ENCODE assay signal across 1 cellular context in the genomic region with DNA sequence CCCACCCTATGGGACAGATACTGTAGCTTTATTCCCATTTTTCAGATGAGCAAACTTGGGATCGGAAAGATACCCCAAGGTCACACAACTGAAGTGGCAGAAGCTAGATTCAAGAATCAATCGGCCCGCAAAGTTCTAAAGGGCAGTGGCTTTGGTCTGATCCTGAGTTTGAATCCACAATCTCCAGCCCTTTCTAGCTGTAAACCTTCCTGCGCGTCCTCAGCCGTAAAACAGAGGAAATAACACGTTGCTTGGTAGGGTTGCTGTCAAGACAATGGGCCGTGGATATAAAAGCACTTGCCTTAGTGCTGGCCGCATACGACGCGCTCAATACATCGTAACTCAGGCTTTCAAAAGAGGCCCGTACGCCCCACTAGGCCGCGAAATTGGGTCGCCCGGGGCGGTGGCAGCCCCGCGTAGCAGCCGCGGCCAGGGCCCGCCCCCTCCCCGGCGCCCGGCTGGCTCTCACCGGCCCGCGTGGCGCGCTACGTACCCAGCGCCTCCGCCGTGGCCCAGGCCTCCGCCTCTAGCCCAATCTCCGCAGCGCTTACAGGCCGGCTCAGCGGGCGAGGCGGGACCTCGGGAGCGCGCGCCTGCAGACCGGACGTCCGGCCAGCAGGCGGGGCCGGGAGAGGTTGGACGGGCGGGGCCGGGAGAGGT.
TF ChIP-seq lines count a peak whose summit lies in the region.

A gene with protein sequence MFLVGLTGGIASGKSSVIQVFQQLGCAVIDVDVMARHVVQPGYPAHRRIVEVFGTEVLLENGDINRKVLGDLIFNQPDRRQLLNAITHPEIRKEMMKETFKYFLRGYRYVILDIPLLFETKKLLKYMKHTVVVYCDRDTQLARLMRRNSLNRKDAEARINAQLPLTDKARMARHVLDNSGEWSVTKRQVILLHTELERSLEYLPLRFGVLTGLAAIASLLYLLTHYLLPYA (minus strand): TSS at position 573 of the 660 bp plus-strand sequence. CDS start 16,747 bp downstream, outside the sequence.

TF ChIP-seq in HepG2, 621 proteins besides CTCF, POLR2A, EP300 and RAD21 (continued from another document and continues in another):
- TF ChIP-seq ZNF670 (CRISPR knock-in tag; IDR thresholded peaks at IDR 0.05; ENCODE audit: borderline replicate concordance) = peak; percentile 62; the same call in 1 of the 2 replicates
- TF ChIP-seq, protein P1, sequence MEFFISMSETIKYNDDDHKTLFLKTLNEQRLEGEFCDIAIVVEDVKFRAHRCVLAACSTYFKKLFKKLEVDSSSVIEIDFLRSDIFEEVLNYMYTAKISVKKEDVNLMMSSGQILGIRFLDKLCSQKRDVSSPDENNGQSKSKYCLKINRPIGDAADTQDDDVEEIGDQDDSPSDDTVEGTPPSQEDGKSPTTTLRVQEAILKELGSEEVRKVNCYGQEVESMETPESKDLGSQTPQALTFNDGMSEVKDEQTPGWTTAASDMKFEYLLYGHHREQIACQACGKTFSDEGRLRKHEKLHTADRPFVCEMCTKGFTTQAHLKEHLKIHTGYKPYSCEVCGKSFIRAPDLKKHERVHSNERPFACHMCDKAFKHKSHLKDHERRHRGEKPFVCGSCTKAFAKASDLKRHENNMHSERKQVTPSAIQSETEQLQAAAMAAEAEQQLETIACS (CRISPR knock-in tag; IDR thresholded peaks at IDR 0.05) = peak; percentile 87
- no peak for TF ChIP-seq ZNF101 (CRISPR knock-in tag; IDR thresholded peaks at IDR 0.05; ENCODE audit: borderline replicate concordance, low read depth)
- TF ChIP-seq RBM22 (optimal IDR thresholded peaks at IDR 0.05; ENCODE audit: low read length) = no peak
- TF ChIP-seq STAT5B (CRISPR knock-in tag; IDR thresholded peaks at IDR 0.05) = no peak
- TF ChIP-seq FOXO1 (CRISPR knock-in tag; IDR thresholded peaks at IDR 0.05) = no peak
- peak; percentile 69 for TF ChIP-seq RNF2 (conservative IDR thresholded peaks at IDR 0.05; ENCODE audit: low read depth)
- TF ChIP-seq GATAD2A (CRISPR knock-in tag; IDR thresholded peaks at IDR 0.05) = no peak
- no peak for TF ChIP-seq SYNCRIP (IDR thresholded peaks at IDR 0.05; ENCODE audit: insufficient read depth, low read depth, low read length)
- 0 out of 2 replicates have a peak, but pooled peaks have one; percentile 20 for TF ChIP-seq ZSCAN25 (CRISPR knock-in tag; IDR thresholded peaks at IDR 0.05)
- no peak for TF ChIP-seq IRF2 (CRISPR knock-in tag; IDR thresholded peaks at IDR 0.05)
- peak; percentile 90; the same call in 1 of the 2 replicates for TF ChIP-seq ZFP90 (CRISPR knock-in tag; IDR thresholded peaks at IDR 0.05; ENCODE audit: borderline replicate concordance)
- TF ChIP-seq, protein P2, sequence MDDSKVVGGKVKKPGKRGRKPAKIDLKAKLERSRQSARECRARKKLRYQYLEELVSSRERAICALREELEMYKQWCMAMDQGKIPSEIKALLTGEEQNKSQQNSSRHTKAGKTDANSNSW (CRISPR knock-in tag; IDR thresholded peaks at IDR 0.05; ENCODE audit: borderline replicate concordance) = no peak
- 0 out of 2 replicates have a peak, but pooled peaks have one; percentile 8 for TF ChIP-seq MLLT10 (CRISPR knock-in tag; IDR thresholded peaks at IDR 0.05)
- 0 out of 2 replicates have a peak, but pooled peaks have one; percentile 30 for TF ChIP-seq CBFB (CRISPR knock-in tag; IDR thresholded peaks at IDR 0.05)
- no peak for TF ChIP-seq ZNF879 (CRISPR knock-in tag; IDR thresholded peaks at IDR 0.05)
- peak; percentile 56; the same call in 1 of the 2 replicates for TF ChIP-seq ZNF773 (CRISPR knock-in tag; IDR thresholded peaks at IDR 0.05; ENCODE audit: borderline replicate concordance)
- no peak for TF ChIP-seq ISL2 (CRISPR knock-in tag; IDR thresholded peaks at IDR 0.05)
- no peak for TF ChIP-seq KLF9 (CRISPR knock-in tag; IDR thresholded peaks at IDR 0.05; ENCODE audit: low read depth)
- TF ChIP-seq, protein P3, sequence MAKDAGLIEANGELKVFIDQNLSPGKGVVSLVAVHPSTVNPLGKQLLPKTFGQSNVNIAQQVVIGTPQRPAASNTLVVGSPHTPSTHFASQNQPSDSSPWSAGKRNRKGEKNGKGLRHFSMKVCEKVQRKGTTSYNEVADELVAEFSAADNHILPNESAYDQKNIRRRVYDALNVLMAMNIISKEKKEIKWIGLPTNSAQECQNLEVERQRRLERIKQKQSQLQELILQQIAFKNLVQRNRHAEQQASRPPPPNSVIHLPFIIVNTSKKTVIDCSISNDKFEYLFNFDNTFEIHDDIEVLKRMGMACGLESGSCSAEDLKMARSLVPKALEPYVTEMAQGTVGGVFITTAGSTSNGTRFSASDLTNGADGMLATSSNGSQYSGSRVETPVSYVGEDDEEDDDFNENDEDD (CRISPR knock-in tag; IDR thresholded peaks at IDR 0.05; ENCODE audit: borderline replicate concordance) = peak; percentile 91
- no peak for TF ChIP-seq SCMH1 (CRISPR knock-in tag; IDR thresholded peaks at IDR 0.05; ENCODE audit: borderline replicate concordance)
- TF ChIP-seq, protein P4, sequence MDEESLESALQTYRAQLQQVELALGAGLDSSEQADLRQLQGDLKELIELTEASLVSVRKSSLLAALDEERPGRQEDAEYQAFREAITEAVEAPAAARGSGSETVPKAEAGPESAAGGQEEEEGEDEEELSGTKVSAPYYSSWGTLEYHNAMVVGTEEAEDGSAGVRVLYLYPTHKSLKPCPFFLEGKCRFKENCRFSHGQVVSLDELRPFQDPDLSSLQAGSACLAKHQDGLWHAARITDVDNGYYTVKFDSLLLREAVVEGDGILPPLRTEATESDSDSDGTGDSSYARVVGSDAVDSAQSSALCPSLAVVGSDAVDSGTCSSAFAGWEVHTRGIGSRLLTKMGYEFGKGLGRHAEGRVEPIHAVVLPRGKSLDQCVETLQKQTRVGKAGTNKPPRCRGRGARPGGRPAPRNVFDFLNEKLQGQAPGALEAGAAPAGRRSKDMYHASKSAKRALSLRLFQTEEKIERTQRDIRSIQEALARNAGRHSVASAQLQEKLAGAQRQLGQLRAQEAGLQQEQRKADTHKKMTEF (CRISPR knock-in tag; IDR thresholded peaks at IDR 0.05) = peak; percentile 64; the same call in 1 of the 2 replicates
- TF ChIP-seq MTA1 (CRISPR knock-in tag; IDR thresholded peaks at IDR 0.05; ENCODE audit: borderline replicate concordance) = no peak
- no peak for TF ChIP-seq ZNF24 (IDR thresholded peaks at IDR 0.05)
- no peak for TF ChIP-seq MTF1 (CRISPR knock-in tag; IDR thresholded peaks at IDR 0.05)
- no peak for TF ChIP-seq MAFF (IDR thresholded peaks at IDR 0.05; ENCODE audit: low read depth, low read length)
- peak; percentile 20; the same call in 1 of the 2 replicates for TF ChIP-seq SRF (IDR thresholded peaks at IDR 0.05; ENCODE audit: low read depth, low read length)
- no peak for TF ChIP-seq ZFP36L1 (CRISPR knock-in tag; IDR thresholded peaks at IDR 0.05)
- TF ChIP-seq, protein P5, sequence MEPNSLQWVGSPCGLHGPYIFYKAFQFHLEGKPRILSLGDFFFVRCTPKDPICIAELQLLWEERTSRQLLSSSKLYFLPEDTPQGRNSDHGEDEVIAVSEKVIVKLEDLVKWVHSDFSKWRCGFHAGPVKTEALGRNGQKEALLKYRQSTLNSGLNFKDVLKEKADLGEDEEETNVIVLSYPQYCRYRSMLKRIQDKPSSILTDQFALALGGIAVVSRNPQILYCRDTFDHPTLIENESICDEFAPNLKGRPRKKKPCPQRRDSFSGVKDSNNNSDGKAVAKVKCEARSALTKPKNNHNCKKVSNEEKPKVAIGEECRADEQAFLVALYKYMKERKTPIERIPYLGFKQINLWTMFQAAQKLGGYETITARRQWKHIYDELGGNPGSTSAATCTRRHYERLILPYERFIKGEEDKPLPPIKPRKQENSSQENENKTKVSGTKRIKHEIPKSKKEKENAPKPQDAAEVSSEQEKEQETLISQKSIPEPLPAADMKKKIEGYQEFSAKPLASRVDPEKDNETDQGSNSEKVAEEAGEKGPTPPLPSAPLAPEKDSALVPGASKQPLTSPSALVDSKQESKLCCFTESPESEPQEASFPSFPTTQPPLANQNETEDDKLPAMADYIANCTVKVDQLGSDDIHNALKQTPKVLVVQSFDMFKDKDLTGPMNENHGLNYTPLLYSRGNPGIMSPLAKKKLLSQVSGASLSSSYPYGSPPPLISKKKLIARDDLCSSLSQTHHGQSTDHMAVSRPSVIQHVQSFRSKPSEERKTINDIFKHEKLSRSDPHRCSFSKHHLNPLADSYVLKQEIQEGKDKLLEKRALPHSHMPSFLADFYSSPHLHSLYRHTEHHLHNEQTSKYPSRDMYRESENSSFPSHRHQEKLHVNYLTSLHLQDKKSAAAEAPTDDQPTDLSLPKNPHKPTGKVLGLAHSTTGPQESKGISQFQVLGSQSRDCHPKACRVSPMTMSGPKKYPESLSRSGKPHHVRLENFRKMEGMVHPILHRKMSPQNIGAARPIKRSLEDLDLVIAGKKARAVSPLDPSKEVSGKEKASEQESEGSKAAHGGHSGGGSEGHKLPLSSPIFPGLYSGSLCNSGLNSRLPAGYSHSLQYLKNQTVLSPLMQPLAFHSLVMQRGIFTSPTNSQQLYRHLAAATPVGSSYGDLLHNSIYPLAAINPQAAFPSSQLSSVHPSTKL (CRISPR knock-in tag; IDR thresholded peaks at IDR 0.05) = no peak
- TF ChIP-seq ZNF501 (CRISPR knock-in tag; IDR thresholded peaks at IDR 0.05) = no peak; the same call in 1 of the 2 replicates
- TF ChIP-seq ZNF121 (CRISPR knock-in tag; IDR thresholded peaks at IDR 0.05) = peak; percentile 65; the same call in 1 of the 2 replicates
- TF ChIP-seq, protein P6, sequence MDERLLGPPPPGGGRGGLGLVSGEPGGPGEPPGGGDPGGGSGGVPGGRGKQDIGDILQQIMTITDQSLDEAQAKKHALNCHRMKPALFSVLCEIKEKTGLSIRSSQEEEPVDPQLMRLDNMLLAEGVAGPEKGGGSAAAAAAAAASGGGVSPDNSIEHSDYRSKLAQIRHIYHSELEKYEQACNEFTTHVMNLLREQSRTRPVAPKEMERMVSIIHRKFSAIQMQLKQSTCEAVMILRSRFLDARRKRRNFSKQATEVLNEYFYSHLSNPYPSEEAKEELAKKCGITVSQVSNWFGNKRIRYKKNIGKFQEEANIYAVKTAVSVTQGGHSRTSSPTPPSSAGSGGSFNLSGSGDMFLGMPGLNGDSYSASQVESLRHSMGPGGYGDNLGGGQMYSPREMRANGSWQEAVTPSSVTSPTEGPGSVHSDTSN (CRISPR knock-in tag; IDR thresholded peaks at IDR 0.05) = no peak
- TF ChIP-seq ZBTB1 (CRISPR knock-in tag; IDR thresholded peaks at IDR 0.05; ENCODE audit: borderline replicate concordance) = no peak
- TF ChIP-seq SRSF9 (IDR thresholded peaks at IDR 0.05; ENCODE audit: borderline replicate concordance, insufficient read depth, low read depth, low read length, poor library complexity, severe bottlenecking) = no peak
- TF ChIP-seq JARID2 (CRISPR knock-in tag; IDR thresholded peaks at IDR 0.05; ENCODE audit: insufficient replicate concordance) = no peak
- TF ChIP-seq ZSCAN12 (CRISPR knock-in tag; IDR thresholded peaks at IDR 0.05) = no peak
- TF ChIP-seq, protein P7, sequence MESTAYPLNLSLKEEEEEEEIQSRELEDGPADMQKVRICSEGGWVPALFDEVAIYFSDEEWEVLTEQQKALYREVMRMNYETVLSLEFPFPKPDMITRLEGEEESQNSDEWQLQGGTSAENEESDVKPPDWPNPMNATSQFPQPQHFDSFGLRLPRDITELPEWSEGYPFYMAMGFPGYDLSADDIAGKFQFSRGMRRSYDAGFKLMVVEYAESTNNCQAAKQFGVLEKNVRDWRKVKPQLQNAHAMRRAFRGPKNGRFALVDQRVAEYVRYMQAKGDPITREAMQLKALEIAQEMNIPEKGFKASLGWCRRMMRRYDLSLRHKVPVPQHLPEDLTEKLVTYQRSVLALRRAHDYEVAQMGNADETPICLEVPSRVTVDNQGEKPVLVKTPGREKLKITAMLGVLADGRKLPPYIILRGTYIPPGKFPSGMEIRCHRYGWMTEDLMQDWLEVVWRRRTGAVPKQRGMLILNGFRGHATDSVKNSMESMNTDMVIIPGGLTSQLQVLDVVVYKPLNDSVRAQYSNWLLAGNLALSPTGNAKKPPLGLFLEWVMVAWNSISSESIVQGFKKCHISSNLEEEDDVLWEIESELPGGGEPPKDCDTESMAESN (CRISPR knock-in tag; conservative IDR thresholded peaks at IDR 0.05) = peak; percentile 66
- TF ChIP-seq ZNF543 (CRISPR knock-in tag; IDR thresholded peaks at IDR 0.05) = no peak
- no peak for TF ChIP-seq ZMYM2 (CRISPR knock-in tag; IDR thresholded peaks at IDR 0.05)
- TF ChIP-seq GZF1 (CRISPR knock-in tag; IDR thresholded peaks at IDR 0.05) = no peak
- no peak for TF ChIP-seq NFE2L1 (CRISPR knock-in tag; IDR thresholded peaks at IDR 0.05; ENCODE audit: borderline replicate concordance)
- TF ChIP-seq, protein P8, sequence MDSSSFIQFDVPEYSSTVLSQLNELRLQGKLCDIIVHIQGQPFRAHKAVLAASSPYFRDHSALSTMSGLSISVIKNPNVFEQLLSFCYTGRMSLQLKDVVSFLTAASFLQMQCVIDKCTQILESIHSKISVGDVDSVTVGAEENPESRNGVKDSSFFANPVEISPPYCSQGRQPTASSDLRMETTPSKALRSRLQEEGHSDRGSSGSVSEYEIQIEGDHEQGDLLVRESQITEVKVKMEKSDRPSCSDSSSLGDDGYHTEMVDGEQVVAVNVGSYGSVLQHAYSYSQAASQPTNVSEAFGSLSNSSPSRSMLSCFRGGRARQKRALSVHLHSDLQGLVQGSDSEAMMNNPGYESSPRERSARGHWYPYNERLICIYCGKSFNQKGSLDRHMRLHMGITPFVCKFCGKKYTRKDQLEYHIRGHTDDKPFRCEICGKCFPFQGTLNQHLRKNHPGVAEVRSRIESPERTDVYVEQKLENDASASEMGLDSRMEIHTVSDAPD (CRISPR knock-in tag; IDR thresholded peaks at IDR 0.05) = no peak
- TF ChIP-seq AGO2 (optimal IDR thresholded peaks at IDR 0.05; ENCODE audit: low read depth, low read length) = peak; percentile 92
- TF ChIP-seq ATRX (CRISPR knock-in tag; IDR thresholded peaks at IDR 0.05; ENCODE audit: borderline replicate concordance) = 0 out of 2 replicates have a peak, but pooled peaks have one; percentile 1
- TF ChIP-seq KDM1A (CRISPR knock-in tag; IDR thresholded peaks at IDR 0.05) = peak; percentile 67; the same call in 1 of the 2 replicates
- TF ChIP-seq SALL2 (CRISPR knock-in tag; IDR thresholded peaks at IDR 0.05) = 0 out of 2 replicates have a peak, but pooled peaks have one; percentile 36
- TF ChIP-seq ZNF577 (CRISPR knock-in tag; IDR thresholded peaks at IDR 0.05; ENCODE audit: borderline replicate concordance, low read depth) = no peak
- TF ChIP-seq, protein P9, sequence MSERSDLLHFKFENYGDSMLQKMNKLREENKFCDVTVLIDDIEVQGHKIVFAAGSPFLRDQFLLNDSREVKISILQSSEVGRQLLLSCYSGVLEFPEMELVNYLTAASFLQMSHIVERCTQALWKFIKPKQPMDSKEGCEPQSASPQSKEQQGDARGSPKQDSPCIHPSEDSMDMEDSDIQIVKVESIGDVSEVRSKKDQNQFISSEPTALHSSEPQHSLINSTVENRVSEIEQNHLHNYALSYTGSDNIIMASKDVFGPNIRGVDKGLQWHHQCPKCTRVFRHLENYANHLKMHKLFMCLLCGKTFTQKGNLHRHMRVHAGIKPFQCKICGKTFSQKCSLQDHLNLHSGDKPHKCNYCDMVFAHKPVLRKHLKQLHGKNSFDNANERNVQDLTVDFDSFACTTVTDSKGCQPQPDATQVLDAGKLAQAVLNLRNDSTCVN (CRISPR knock-in tag; IDR thresholded peaks at IDR 0.05; ENCODE audit: borderline replicate concordance) = no peak; the same call in 1 of the 2 replicates
- no peak for TF ChIP-seq ZNF7 (CRISPR knock-in tag; IDR thresholded peaks at IDR 0.05)
